In genomic region chr5:128378636-128379035, GRCh38 we compare ENCODE assay signal across 18 cellular contexts.
DNase-seq lines count a peak whose midpoint lies in the region; ATAC-seq, FAIRE-seq and TF ChIP-seq lines count a peak whose summit lies in the region.
"Had no signal": no experiment of that assay in that cellular context is flagged by ENCODE, and none has a peak within 500 bp of the region (broad histone marks: within the 10 kb centered on the region; RNA-seq: fewer than 3 reads in every experiment).

No MANE protein-coding gene starts in this region.

- H3K27ac Mint-ChIP-seq in astrocyte (ENCODE audit: unreplicated experiment): no peak overlapping the region
- H3K27ac Mint-ChIP-seq in nephron: peak overlapping the region in 2 of 3 experiments; percentile 19 to 73
- H3K27ac Mint-ChIP-seq: CD4-positive, CD25-positive, alpha-beta regulatory T cell had no signal

- TF ChIP-seq CTCF in HFF-Myc (IDR thresholded peaks at IDR 0.05; ENCODE audit: low read depth, low read length, missing control alignments): no peak
- no peak for TF ChIP-seq CTCF in astrocyte (IDR thresholded peaks at IDR 0.05; ENCODE audit: insufficient read depth, low read depth, low read length)
- no peak for TF ChIP-seq CTCF in nephron (IDR thresholded peaks at IDR 0.05; ENCODE audit: unreplicated experiment in 3 of 3)

- H3K27ac ChIP-seq in astrocyte (ENCODE audit: low read depth, low read length): peak overlapping the region; percentile 38

- no peak overlapping the region for H2AFZ ChIP-seq in astrocyte (ENCODE audit: low read depth, low read length)

- H3K79me2 ChIP-seq in astrocyte (ENCODE audit: insufficient read depth, low read length): no peaks in the 10 kb centered on the region

- peak; percentile 58 for DNase-seq in HFF-Myc (ENCODE audit: extremely low read depth, low read depth)
- peak; percentile 27 for DNase-seq in astrocyte (ENCODE audit: low read depth)
- DNase-seq in fibroblast of the conjunctiva (ENCODE audit: low read depth): peak; percentile 16
- DNase-seq in NCI-H2107 (lab: John Stamatoyannopoulos, UW): no peak
- no peak for DNase-seq in kidney glomerular epithelial cell (lab: John Stamatoyannopoulos, UW)
- DNase-seq in posterior vena cava (ENCODE audit: low spot score): no peak
- DNase-seq: CD4-positive, CD25-positive, alpha-beta regulatory T cell; Karpas-422; MV-4-11; NCI-H1694; NCI-H2081; NCI-H2171 treated with DMSO at 0.1 percent for 48 hours; NCI-H524 treated with DMSO at 0.1 percent for 48 hours; OCI-M1; Right ventricle myocardium superior had no signal

- no peaks in the 10 kb centered on the region for H3K27me3 ChIP-seq in astrocyte (ENCODE audit: insufficient read depth, low read length)

- no peak overlapping the region for H3K4me3 ChIP-seq in HFF-Myc (replicated peaks; ENCODE audit: low read depth, low read length)
- no peak overlapping the region for H3K4me3 ChIP-seq in astrocyte (ENCODE audit: insufficient read depth, low read depth, low read length)
- H3K4me3 ChIP-seq: HAP-1 had no signal

- ATAC-seq in HG03354 (IDR thresholded peaks at IDR 0.05; ENCODE audit: poor library complexity, severe bottlenecking, unreplicated experiment): no peak

- peaks cover 19% of the 10 kb centered on the region for H3K4me1 Mint-ChIP-seq in astrocyte (ENCODE audit: low read depth, unreplicated experiment)
- H3K4me1 Mint-ChIP-seq in nephron: peaks cover 31% of the 10 kb centered on the region
- H3K4me1 Mint-ChIP-seq: CD4-positive, CD25-positive, alpha-beta regulatory T cell had no signal

- H3K4me3 Mint-ChIP-seq in astrocyte (ENCODE audit: unreplicated experiment) (no peak overlapping the region), nephron (no peak overlapping the region)
- H3K4me3 Mint-ChIP-seq: CD4-positive, CD25-positive, alpha-beta regulatory T cell had no signal

- H3K4me1 ChIP-seq in astrocyte (ENCODE audit: insufficient read depth, low read length): peaks cover 6% of the 10 kb centered on the region
- H3K4me1 ChIP-seq: HAP-1 had no signal

- H3K9me3 Mint-ChIP-seq in astrocyte (ENCODE audit: unreplicated experiment): no peaks in the 10 kb centered on the region
- no peaks in the 10 kb centered on the region for H3K9me3 Mint-ChIP-seq in nephron

- H3K4me2 ChIP-seq in astrocyte (ENCODE audit: low read length): peak overlapping the region; percentile 4

- no peaks in the 10 kb centered on the region for H3K36me3 ChIP-seq in astrocyte (ENCODE audit: insufficient read depth, low read length)

- intact Hi-C loops in posterior vena cava (cut with DNase I): no loop called here

- H3K9me3 ChIP-seq in astrocyte (ENCODE audit: insufficient read depth, low read depth, low read length): no peaks in the 10 kb centered on the region
- H3K9me3 ChIP-seq: HAP-1 had no signal

- H3K9ac ChIP-seq in astrocyte (ENCODE audit: low read length): no peak overlapping the region

- no peak for FAIRE-seq in astrocyte (lab: Jason Lieb, UNC)

- H3K36me3 Mint-ChIP-seq in astrocyte (ENCODE audit: low read depth, unreplicated experiment): no peaks in the 10 kb centered on the region
- peaks cover 29% of the 10 kb centered on the region for H3K36me3 Mint-ChIP-seq in nephron (ENCODE audit: low read depth)
- H3K36me3 Mint-ChIP-seq: CD4-positive, CD25-positive, alpha-beta regulatory T cell had no signal

- no peaks in the 10 kb centered on the region for H3K27me3 Mint-ChIP-seq in astrocyte (ENCODE audit: low read depth, unreplicated experiment)
- no peaks in the 10 kb centered on the region for H3K27me3 Mint-ChIP-seq in nephron (ENCODE audit: low read depth)
- H3K27me3 Mint-ChIP-seq: CD4-positive, CD25-positive, alpha-beta regulatory T cell had no signal

- no peaks in the 10 kb centered on the region for H4K20me1 ChIP-seq in astrocyte (ENCODE audit: insufficient read depth, low read length)

Comparison
In these comparisons a context has a peak if more than half of its experiments do, and no peak if none do; other contexts are left out.
1. DNase-seq: peak in HFF-Myc (single experiment), astrocyte (single experiment) and fibroblast of the conjunctiva (single experiment); none in NCI-H2107 (single experiment), kidney glomerular epithelial cell (single experiment) and posterior vena cava (single experiment).